20 cellular contexts compared by ENCODE assay signal in the genomic region with DNA sequence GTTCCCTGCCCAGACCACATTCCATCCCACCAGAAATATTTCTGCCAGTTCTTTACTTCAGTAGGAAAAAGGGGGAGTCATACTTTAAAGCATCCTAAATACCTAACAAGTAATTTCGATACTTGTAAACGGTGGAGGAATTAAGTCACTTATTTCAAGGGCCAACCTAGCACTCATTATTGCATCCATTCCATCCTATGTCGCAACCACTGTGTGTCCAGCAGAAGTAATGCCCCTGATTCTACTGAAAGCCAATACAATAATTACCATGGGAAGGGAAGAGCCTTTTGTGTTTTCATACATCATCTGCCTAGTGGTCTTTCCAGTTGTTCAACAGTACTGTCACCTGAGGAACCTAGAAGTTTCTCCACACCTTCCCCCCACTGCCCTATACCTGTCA. TPM values are rescaled to one million over a fixed set of nuclear protein-coding genes. Genes with fewer than 3 reads are reported as not detected.
A peak's percentile ranks its signal among the peaks of the same experiment; 100 is the strongest.
DNase-seq lines count a peak whose midpoint lies in the region; ATAC-seq, FAIRE-seq and TF ChIP-seq lines count a peak whose summit lies in the region.
"Had no signal": no experiment of that assay in that cellular context is flagged by ENCODE, and none has a peak within 500 bp of the region (broad histone marks: within the 10 kb centered on the region; RNA-seq: fewer than 3 reads in every experiment).

No MANE protein-coding gene starts in this region.

- TF ChIP-seq EP300 in HepG2 (IDR thresholded peaks at IDR 0.05; ENCODE audit: low read depth in 2 of 2, low read length in 2 of 2), result no peak
- no peak for TF ChIP-seq EP300 in HepG2 (CRISPR knock-in tag; IDR thresholded peaks at IDR 0.05; ENCODE audit: borderline replicate concordance)

- H3K4me1 ChIP-seq in HepG2 (ENCODE audit: insufficient read depth, low read length) (no peaks in the 10 kb centered on the region), right lobe of liver (peaks cover 0 to 13% (median 2%) of the 10 kb centered on the region in 4 donors)
- H3K4me1 ChIP-seq: BE2C had no signal

- WGBS in HepG2 (ENCODE audit: low lambda C conversion rate), result 76% methylated on average over 3 of the region's 3 CpGs
- WGBS in right lobe of liver (ENCODE audit: insufficient coverage, low coverage, low lambda C conversion rate, missing lambda C conversion rate), result 60% methylated on average over 3 of the region's 3 CpGs

- no peak overlapping the region for H3K4me2 ChIP-seq in HepG2 (ENCODE audit: low read depth, low read length)

- no peak for TF ChIP-seq CTCF in HepG2 (CRISPR knock-in tag; IDR thresholded peaks at IDR 0.05)
- no peak for TF ChIP-seq CTCF in right lobe of liver (IDR thresholded peaks at IDR 0.05)
- no peak for TF ChIP-seq CTCF in HL-60 (IDR thresholded peaks at IDR 0.05; ENCODE audit: insufficient read depth, low read length)

- H3K36me3 ChIP-seq in HepG2 (replicated peaks in 1 of 2; ENCODE audit: control insufficient read depth in 1 of 2, insufficient read depth in 2 of 2, low read length in 2 of 2) (no peaks in the 10 kb centered on the region), right lobe of liver (peaks cover 0 to 37% (median 2%) of the 10 kb centered on the region in 4 donors)
- H3K36me3 ChIP-seq: BE2C had no signal

- BruUV-seq in HepG2 (replicated peaks; lab: Mats Ljungman, UMichigan), result no TSS peak

- H3K27ac ChIP-seq in HepG2 (ENCODE audit: extremely low read length, insufficient read depth, low read length) (no peak overlapping the region), right lobe of liver (no peak overlapping the region), HL-60 (replicated peaks) (peak overlapping the region; percentile 77; the same call in 1 of the 2 replicates)

- CTCF ChIA-PET in HepG2 (lab: Yijun Ruan, JAX; ENCODE audit: low intra/inter-chr PET ratio, low total read pairs), result no interaction called here

- in situ Hi-C loops in HepG2 (cut with HindIII; ENCODE audit: extremely low pct_ligation_motif_present, low pct_unique_long_range_greater_than_20kb), result no loop called here

- H4K20me1 ChIP-seq in HepG2 (ENCODE audit: insufficient read depth, low read length), result no peaks in the 10 kb centered on the region

- intact Hi-C loops in HepG2 (cut with micrococcal nuclease; ENCODE audit: unreplicated experiment) (no loop called here), right lobe of liver (cut with DNase I) (no loop called here)

- H3K27me3 ChIP-seq in HepG2 (ENCODE audit: control insufficient read depth in 1 of 2, insufficient read depth in 2 of 2, low read length in 2 of 2), result no peaks in the 10 kb centered on the region
- H3K27me3 ChIP-seq in right lobe of liver, result no peaks in the 10 kb centered on the region
- H3K27me3 ChIP-seq in HL-60 (ENCODE audit: insufficient read depth, poor library complexity, severe bottlenecking), result no peaks in the 10 kb centered on the region
- H3K27me3 ChIP-seq: BE2C had no signal

- H3K9me3 ChIP-seq in HepG2 (ENCODE audit: low read length), result no peaks in the 10 kb centered on the region
- H3K9me3 ChIP-seq in right lobe of liver, result no peaks in the 10 kb centered on the region
- H3K9me3 ChIP-seq: BE2C had no signal

- no peak for TF ChIP-seq RAD21 in HepG2 (CRISPR knock-in tag; IDR thresholded peaks at IDR 0.05)

- POLR2A ChIA-PET in HepG2 (lab: Yijun Ruan, JAX), result no interaction called here

- no peaks in the 10 kb centered on the region for H3K79me2 ChIP-seq in HepG2 (ENCODE audit: insufficient read depth, low read length)

- ATAC-seq in HepG2 (no peak), right lobe of liver (no peak)

- TF ChIP-seq POLR2A in HepG2 (IDR thresholded peaks at IDR 0.05; ENCODE audit: insufficient read depth in 1 of 2, low read depth in 2 of 2, low read length in 2 of 2), result no peak
- no peak for TF ChIP-seq POLR2A in right lobe of liver (IDR thresholded peaks at IDR 0.05)

- no peak for FAIRE-seq in HepG2 (lab: Jason Lieb, UNC)
- FAIRE-seq: A204.1, GM12878, H1 had no signal

- DNase-seq in HepG2 (ENCODE audit: low spot score) (no peak), right lobe of liver (no peak), HL-60 (ENCODE audit: low read depth in 1 of 2, low spot score in 1 of 2) (no peak), amniotic epithelial cell (ENCODE audit: low read depth) (peak; percentile 33), NCI-H1092 treated with DMSO at 0.1 percent for 48 hours (lab: John Stamatoyannopoulos, UW) (no peak)
- no peak for DNase-seq in stimulated activated CD4-positive, alpha-beta T cell treated with anti-CD3 and anti-CD28 coated beads, Interleukin-4, amount 100 ng/mL, for 24 hours
- DNase-seq in stimulated activated CD4-positive, alpha-beta T cell treated with anti-CD3 and anti-CD28 coated beads, Interleukin-4, amount 100 ng/mL, for 1 hour, result no peak
- DNase-seq: ACHN; BE2C; C1 segment of cervical spinal cord; CD4-positive, alpha-beta memory T cell; DMS 273 treated with DMSO at 0.1 percent for 48 hours; DMS53; DND-41; EL; H9 had no signal

- H2AFZ ChIP-seq in HepG2 (ENCODE audit: low read length), result no peak overlapping the region

- no peak overlapping the region for H3K4me3 ChIP-seq in HepG2 (replicated peaks in 1 of 3; ENCODE audit: insufficient read depth in 1 of 3, low read depth in 2 of 3, low read length in 3 of 3)
- H3K4me3 ChIP-seq in right lobe of liver, result no peak overlapping the region
- H3K4me3 ChIP-seq in HL-60 (replicated peaks; ENCODE audit: insufficient read depth, low read length), result no peak overlapping the region
- H3K4me3 ChIP-seq: GM12878 had no signal

- no peak overlapping the region for H3K9ac ChIP-seq in HepG2 (ENCODE audit: insufficient read depth, low read depth, low read length)

TF ChIP-seq in HepG2, 621 proteins besides CTCF, POLR2A, EP300 and RAD21:
- TF ChIP-seq THAP11 (CRISPR knock-in tag; IDR thresholded peaks at IDR 0.05) (no peak), CEBPB (IDR thresholded peaks at IDR 0.05; ENCODE audit: borderline replicate concordance, low read depth, low read length) (peak; percentile 77)

RNA-seq across cellular contexts. Expression of a gene that starts 12.5 kb away (rescaled TPM):
- total RNA-seq in HepG2 (2016; rRNA removed; fragmentation: Illumina TruSeq; extraction: Trizol) (2.2 and 2.6 TPM in 2 replicates), right lobe of liver (10 to 100 TPM in 4 of 6 experiments, 1 to 10 TPM in 2; 2.8 to 44.2 (median 16.8) TPM)
- 0.30 and 0.44 TPM in 2 replicates for total RNA-seq in HepG2 (2016; cell fraction: cytosol; rRNA removed; fragmentation: Illumina TruSeq; extraction: Trizol; ENCODE audit: low read depth)
- 0.97 and 3.1 TPM in 2 replicates for total RNA-seq in HepG2 (2016; cell fraction: insoluble cytoplasmic fraction; rRNA removed; fragmentation: Illumina TruSeq; extraction: Trizol)
- 0.40 and 0.52 TPM in 2 replicates for total RNA-seq in HepG2 (2016; cell fraction: membrane; rRNA removed; fragmentation: Illumina TruSeq; extraction: Trizol)
- total RNA-seq in HepG2 (2016; cell fraction: nucleus; rRNA removed; fragmentation: Illumina TruSeq; extraction: Trizol), result 1.2 and 1.3 TPM in 2 replicates
- 0.84 and 0.95 TPM in 2 replicates for polyA plus RNA-seq in HepG2 (2011; rRNA removed)
- polyA plus RNA-seq in HepG2 (2011; cell fraction: cytosol; rRNA removed), result 0.55 and 0.72 TPM in 2 replicates
- polyA plus RNA-seq in HepG2 (2011; cell fraction: nucleus; rRNA removed), result 0.82 and 1.1 TPM in 2 replicates
- 0.48 and 1.1 TPM in 2 replicates for polyA plus RNA-seq in HepG2 (2012)
- polyA plus RNA-seq in HepG2 (2016; cell fraction: cytosol; fragmentation: Illumina TruSeq; extraction: Trizol; ENCODE audit: low read depth), result 0.11 and 0.25 TPM in 2 replicates
- 1.8 TPM in 2 replicates for polyA plus RNA-seq in HepG2 (2016; cell fraction: insoluble cytoplasmic fraction; fragmentation: Illumina TruSeq; extraction: Trizol; ENCODE audit: low read depth)
- polyA plus RNA-seq in HepG2 (2016; cell fraction: membrane; fragmentation: Illumina TruSeq; extraction: Trizol; ENCODE audit: low read depth), result 0.27 and 0.29 TPM in 2 replicates
- 0.55 and 0.77 TPM in 2 replicates for polyA plus RNA-seq in HepG2 (2016; cell fraction: nucleus; fragmentation: Illumina TruSeq; extraction: Trizol; ENCODE audit: insufficient read depth, low read depth)
- 0.72 and 9.3 TPM in 2 replicates for polyA minus RNA-seq in HepG2 (2011; rRNA and poly(A)+ RNA removed; ENCODE audit: low replicate concordance)
- 0.62 and 1.2 TPM in 2 replicates for polyA minus RNA-seq in HepG2 (2011; cell fraction: cytosol; rRNA and poly(A)+ RNA removed)
- polyA minus RNA-seq in HepG2 (2011; cell fraction: nucleus; rRNA and poly(A)+ RNA removed), result 3.0 TPM in 2 replicates
- total RNA-seq: G401 had no signal

RNA-seq across cellular contexts. Expression of a gene that starts 33.3 kb away (rescaled TPM):
- not detected in 2 replicates for total RNA-seq in HepG2 (2016; rRNA removed; fragmentation: Illumina TruSeq; extraction: Trizol)
- total RNA-seq in HepG2 (2016; cell fraction: cytosol; rRNA removed; fragmentation: Illumina TruSeq; extraction: Trizol; ENCODE audit: low read depth), result not detected in 2 replicates
- total RNA-seq in HepG2 (2016; cell fraction: insoluble cytoplasmic fraction; rRNA removed; fragmentation: Illumina TruSeq; extraction: Trizol), result not detected in 2 replicates
- total RNA-seq in HepG2 (2016; cell fraction: membrane; rRNA removed; fragmentation: Illumina TruSeq; extraction: Trizol), result not detected in 2 replicates
- not detected in 2 replicates for total RNA-seq in HepG2 (2016; cell fraction: nucleus; rRNA removed; fragmentation: Illumina TruSeq; extraction: Trizol)
- polyA plus RNA-seq in HepG2 (2011; rRNA removed), result not detected in 2 replicates
- polyA plus RNA-seq in HepG2 (2011; cell fraction: cytosol; rRNA removed), result not detected in 2 replicates
- not detected in 2 replicates for polyA plus RNA-seq in HepG2 (2011; cell fraction: nucleus; rRNA removed)
- not detected in 2 replicates for polyA plus RNA-seq in HepG2 (2012)
- not detected in 2 replicates for polyA plus RNA-seq in HepG2 (2016; cell fraction: cytosol; fragmentation: Illumina TruSeq; extraction: Trizol; ENCODE audit: low read depth)
- not detected in 2 replicates for polyA plus RNA-seq in HepG2 (2016; cell fraction: insoluble cytoplasmic fraction; fragmentation: Illumina TruSeq; extraction: Trizol; ENCODE audit: low read depth)
- polyA plus RNA-seq in HepG2 (2016; cell fraction: membrane; fragmentation: Illumina TruSeq; extraction: Trizol; ENCODE audit: low read depth), result not detected in 2 replicates
- not detected in 2 replicates for polyA plus RNA-seq in HepG2 (2016; cell fraction: nucleus; fragmentation: Illumina TruSeq; extraction: Trizol; ENCODE audit: insufficient read depth, low read depth)
- polyA minus RNA-seq in HepG2 (2011; rRNA and poly(A)+ RNA removed; ENCODE audit: low replicate concordance), result not detected in 2 replicates
- polyA minus RNA-seq in HepG2 (2011; cell fraction: cytosol; rRNA and poly(A)+ RNA removed), result not detected in 2 replicates
- polyA minus RNA-seq in HepG2 (2011; cell fraction: nucleus; rRNA and poly(A)+ RNA removed), result not detected in 2 replicates
- under 1 TPM in 2 of 6 experiments, not detected in 4; 0.27 to 0.37 TPM for total RNA-seq in right lobe of liver
- total RNA-seq: G401 had no signal
- polyA plus RNA-seq: CD4-positive, alpha-beta memory T cell had no signal
